ENCODE assay signal across 16 cellular contexts in the genomic region with DNA sequence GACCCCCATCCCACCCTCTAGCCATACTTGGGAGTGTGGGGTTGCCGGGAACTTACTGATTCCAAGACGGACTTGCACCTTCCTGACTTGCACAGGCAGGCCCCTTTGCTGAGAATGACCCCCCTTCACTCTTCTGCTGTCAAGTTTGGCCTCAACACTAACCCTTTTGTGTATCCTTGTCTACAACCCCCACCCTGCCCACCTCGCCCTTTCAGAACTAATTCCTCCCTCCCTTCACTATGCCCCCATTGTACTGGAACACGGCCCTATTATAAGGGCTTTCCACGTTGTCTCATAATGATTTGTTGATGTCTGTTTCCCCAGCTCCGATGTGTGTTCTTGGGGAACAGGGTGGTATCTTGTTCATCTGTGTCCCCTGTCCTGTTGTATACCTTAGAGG. TPM values are rescaled to one million over a fixed set of nuclear protein-coding genes. Genes with fewer than 3 reads are reported as not detected.
DNase-seq lines count a peak whose midpoint lies in the region; ATAC-seq and TF ChIP-seq lines count a peak whose summit lies in the region.
"Had no signal": no experiment of that assay in that cellular context is flagged by ENCODE, and none has a peak within 500 bp of the region (broad histone marks: within the 10 kb centered on the region; RNA-seq: fewer than 3 reads in every experiment).

No MANE protein-coding gene starts in this region.

- H3K4me3 ChIP-seq in endodermal cell (ENCODE audit: low read length) (no peak overlapping the region), spleen (no peak overlapping the region), osteoblast (ENCODE audit: insufficient read depth, low read length) (no peak overlapping the region)
- H3K4me3 ChIP-seq: esophagus muscularis mucosa, heart left ventricle, vagina had no signal

- H3K4me3 Mint-ChIP-seq in activated T-cell treated with anti-CD3 and anti-CD28 coated beads, Interleukin-2, amount 50 U/mL, for 24 hours, result no peak overlapping the region
- H3K4me3 Mint-ChIP-seq in T-helper 17 cell, result peak overlapping the region; percentile 72
- H3K4me3 Mint-ChIP-seq in endodermal cell, result no peak overlapping the region

- no peak overlapping the region for H3K9ac ChIP-seq in endodermal cell (ENCODE audit: extremely low read depth, low read length, poor library complexity, severe bottlenecking)

- no peak for DNase-seq in activated T-cell treated with anti-CD3 and anti-CD28 coated beads, Interleukin-2, amount 50 U/mL, for 24 hours
- no peak for DNase-seq in activated T-cell treated with anti-CD3 and anti-CD28 coated beads, Interleukin-2, amount 50 U/mL, for 1 hour
- DNase-seq in T-helper 17 cell (no peak), endodermal cell (no peak), spleen (no peak), DMS79 treated with DMSO at 0.1 percent for 48 hours (lab: John Stamatoyannopoulos, UW) (no peak), GM03348 (ENCODE audit: low spot score) (no peak), osteoblast (ENCODE audit: insufficient read length, low spot score, missing footprints) (no peak)
- DNase-seq: COR-L47, cortex of kidney, H7, heart left ventricle, NCI-H774 had no signal

- TF ChIP-seq POLR2A in spleen (IDR thresholded peaks at IDR 0.05), result no peak

- no peak overlapping the region for H3K4me2 ChIP-seq in osteoblast (ENCODE audit: insufficient read depth, low read length)

- H3K79me2 ChIP-seq in osteoblast (ENCODE audit: insufficient read depth, low read length), result peaks cover 5% of the 10 kb centered on the region

- intact Hi-C loops in spleen (cut with DNase I; ENCODE audit: low total_unique reads), result no loop called here

- H4K20me1 ChIP-seq in osteoblast (ENCODE audit: insufficient read depth, low read length), result no peaks in the 10 kb centered on the region

- no peaks in the 10 kb centered on the region for H3K27me3 Mint-ChIP-seq in activated T-cell treated with anti-CD3 and anti-CD28 coated beads, Interleukin-2, amount 50 U/mL, for 24 hours
- no peaks in the 10 kb centered on the region for H3K27me3 Mint-ChIP-seq in T-helper 17 cell
- H3K27me3 Mint-ChIP-seq in endodermal cell (ENCODE audit: insufficient read depth), result peaks cover 2% of the 10 kb centered on the region

- H3K27ac Mint-ChIP-seq in activated T-cell treated with anti-CD3 and anti-CD28 coated beads, Interleukin-2, amount 50 U/mL, for 24 hours, result peak overlapping the region; percentile 85
- H3K27ac Mint-ChIP-seq in T-helper 17 cell (peak overlapping the region; percentile 99), endodermal cell (no peak overlapping the region)

- no peak overlapping the region for H2AFZ ChIP-seq in osteoblast (ENCODE audit: low read length)

- TF ChIP-seq CTCF in endodermal cell (conservative IDR thresholded peaks at IDR 0.05) (no peak), spleen (IDR thresholded peaks at IDR 0.05 in 8 of 11, conservative IDR thresholded peaks at IDR 0.05 in 3 of 11) (no peak), osteoblast (IDR thresholded peaks at IDR 0.05; ENCODE audit: extremely low read depth, low read depth, low read length) (no peak)

- H3K4me1 ChIP-seq in endodermal cell (ENCODE audit: control insufficient read depth, insufficient read depth, low read length) (peaks cover 18% of the 10 kb centered on the region), spleen (peaks cover 17 to 54% (median 36%) of the 10 kb centered on the region in 6 donors), osteoblast (ENCODE audit: insufficient read depth, low read length) (peaks cover 5% of the 10 kb centered on the region)

- H3K9me3 ChIP-seq in T-helper 17 cell (ENCODE audit: control insufficient read depth, low read length, poor library complexity, severe bottlenecking) (no peaks in the 10 kb centered on the region), endodermal cell (ENCODE audit: control insufficient read depth, low read length) (no peaks in the 10 kb centered on the region), spleen (no peaks in the 10 kb centered on the region), osteoblast (ENCODE audit: low read depth, low read length) (no peaks in the 10 kb centered on the region)
- H3K9me3 ChIP-seq: esophagus muscularis mucosa, heart left ventricle, vagina had no signal

- H3K27ac ChIP-seq in endodermal cell (ENCODE audit: low read depth, low read length) (peak overlapping the region; percentile 6), spleen (peak overlapping the region; percentile 10 to 68 (median 45)), osteoblast (ENCODE audit: low read depth, low read length) (no peak overlapping the region)
- H3K27ac ChIP-seq: esophagus muscularis mucosa, heart left ventricle, vagina had no signal

- H3K9me3 Mint-ChIP-seq in activated T-cell treated with anti-CD3 and anti-CD28 coated beads, Interleukin-2, amount 50 U/mL, for 24 hours, result no peaks in the 10 kb centered on the region
- H3K9me3 Mint-ChIP-seq in endodermal cell, result no peaks in the 10 kb centered on the region

- H3K36me3 Mint-ChIP-seq in activated T-cell treated with anti-CD3 and anti-CD28 coated beads, Interleukin-2, amount 50 U/mL, for 24 hours (ENCODE audit: low read depth), result peaks cover 3% of the 10 kb centered on the region
- peaks cover 3% of the 10 kb centered on the region for H3K36me3 Mint-ChIP-seq in T-helper 17 cell (ENCODE audit: low read depth)
- H3K36me3 Mint-ChIP-seq in endodermal cell (ENCODE audit: low read depth), result no peaks in the 10 kb centered on the region

- 78 to 90% methylated on average over 6 of the region's 6 CpGs for WGBS in endodermal cell (ENCODE audit: insufficient coverage in 1 of 2, insufficient read length in 1 of 2), 2 experiments
- WGBS in spleen, 5 donors, result 84 to 91% (median 89%) methylated on average over 6 of the region's 6 CpGs

- H3K4me1 Mint-ChIP-seq in activated T-cell treated with anti-CD3 and anti-CD28 coated beads, Interleukin-2, amount 50 U/mL, for 24 hours (ENCODE audit: low read depth), result peaks cover 45% of the 10 kb centered on the region
- H3K4me1 Mint-ChIP-seq in T-helper 17 cell (peaks cover 32% of the 10 kb centered on the region), endodermal cell (peaks cover 31% of the 10 kb centered on the region)

- no peaks in the 10 kb centered on the region for H3K36me3 ChIP-seq in endodermal cell (ENCODE audit: control insufficient read depth, insufficient read depth, low read length)
- H3K36me3 ChIP-seq in spleen, result peaks cover 0 to 24% (median 2%) of the 10 kb centered on the region in 6 donors
- no peaks in the 10 kb centered on the region for H3K36me3 ChIP-seq in osteoblast (ENCODE audit: insufficient read depth, low read length)
- H3K36me3 ChIP-seq: esophagus muscularis mucosa, heart left ventricle, vagina had no signal

- ATAC-seq in T-helper 17 cell, result no peak
- ATAC-seq: heart left ventricle, Panc1 had no signal

- H3K27me3 ChIP-seq in endodermal cell (ENCODE audit: control insufficient read depth, insufficient read depth, low read length, poor library complexity, severe bottlenecking) (no peaks in the 10 kb centered on the region), spleen (replicated peaks in 1 of 7) (peaks cover 0 to 6% (median 0%) of the 10 kb centered on the region in 7 donors), osteoblast (ENCODE audit: insufficient read depth, low read length) (no peaks in the 10 kb centered on the region)
- H3K27me3 ChIP-seq: esophagus muscularis mucosa, heart left ventricle, vagina had no signal

RNA-seq across cellular contexts. Expression of a gene that starts 4.4 kb away (rescaled TPM):
- total RNA-seq in T-helper 17 cell, result 10 to 100 TPM; 63.5 to 64.9 TPM
- total RNA-seq in endodermal cell, result 1 to 10 TPM; 1.7 to 7.4 TPM
- 24.6 TPM for polyA plus RNA-seq in endodermal cell (2013, experiment 1 of 2)
- polyA plus RNA-seq in endodermal cell (2013, experiment 2 of 2), result 26.5 TPM
- total RNA-seq in spleen, result 100 to 1,000 TPM in 6 of 7 donors, 10 to 100 TPM in 1; 94.1 to 208 (median 124) TPM
- 10 to 100 TPM; 16.1 to 21.3 (median 18.2) TPM for polyA plus RNA-seq in spleen
- 23.0 and 32.9 TPM in 2 replicates for total RNA-seq in osteoblast
